14 cellular contexts compared by ENCODE assay signal in the genomic region with DNA sequence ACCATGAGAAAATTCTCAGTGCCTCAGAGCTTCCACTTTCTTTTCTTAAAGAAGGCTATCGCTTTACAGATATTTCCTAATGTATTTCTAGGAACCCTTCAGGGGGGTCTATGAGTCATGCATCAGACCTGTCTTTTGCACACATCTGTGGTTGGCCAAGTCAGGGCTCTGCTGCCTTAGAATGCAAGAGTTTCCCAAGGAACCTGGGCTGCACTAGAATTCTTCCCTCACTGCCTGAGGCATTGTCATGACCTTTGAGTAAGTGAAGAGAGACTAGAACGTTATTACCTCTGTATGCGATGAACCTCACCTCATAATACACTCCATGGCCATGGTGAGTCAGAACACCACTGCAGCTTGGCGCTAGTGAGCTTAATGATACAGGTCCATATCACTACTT.
A peak's percentile ranks its signal among the peaks of the same experiment; 100 is the strongest.
DNase-seq lines count a peak whose midpoint lies in the region; ATAC-seq, FAIRE-seq and TF ChIP-seq lines count a peak whose summit lies in the region.
"Had no signal": no experiment of that assay in that cellular context is flagged by ENCODE, and none has a peak within 500 bp of the region (broad histone marks: within the 10 kb centered on the region; RNA-seq: fewer than 3 reads in every experiment).

No MANE protein-coding gene starts in this region.

- H2BK15ac ChIP-seq in IMR-90 (ENCODE audit: low read depth, low read length), result no peak overlapping the region

- dilution Hi-C loops in IMR-90 (cut with HindIII; ENCODE audit: low sequenced_read_pairs, unreplicated experiment), result no loop called here

- TF ChIP-seq RAD21 in IMR-90 (IDR thresholded peaks at IDR 0.05; ENCODE audit: low read length), result no peak

- H3K18ac ChIP-seq in IMR-90 (ENCODE audit: low read depth, low read length), result no peak overlapping the region

- H3K4me2 ChIP-seq in IMR-90 (ENCODE audit: low read depth, low read length) (no peak overlapping the region), astrocyte (ENCODE audit: low read length) (peak overlapping the region; percentile 41)
- H3K4me2 ChIP-seq: GM23338 had no signal

- no peak overlapping the region for H4K5ac ChIP-seq in IMR-90 (ENCODE audit: low read depth, low read length)

- peaks cover 5% of the 10 kb centered on the region for H3K9me3 Mint-ChIP-seq in astrocyte (ENCODE audit: unreplicated experiment)

- no peaks in the 10 kb centered on the region for H3K4me1 ChIP-seq in IMR-90 (ENCODE audit: control insufficient read depth, insufficient read depth, low read length)
- no peaks in the 10 kb centered on the region for H3K4me1 ChIP-seq in astrocyte (ENCODE audit: insufficient read depth, low read length)
- no peaks in the 10 kb centered on the region for H3K4me1 ChIP-seq in thyroid gland

- H3K27me3 ChIP-seq in IMR-90 (ENCODE audit: control insufficient read depth, insufficient read depth, low read length) (no peaks in the 10 kb centered on the region), astrocyte (ENCODE audit: insufficient read depth, low read length) (no peaks in the 10 kb centered on the region), thyroid gland (no peaks in the 10 kb centered on the region)

- H3K9me1 ChIP-seq in IMR-90 (ENCODE audit: insufficient read depth, low read length), result no peaks in the 10 kb centered on the region

- TF ChIP-seq CTCF in AG09319 (IDR thresholded peaks at IDR 0.05; ENCODE audit: low read depth, low read length) (no peak), IMR-90 (conservative IDR thresholded peaks at IDR 0.05; ENCODE audit: low read depth, low read length) (no peak), astrocyte (IDR thresholded peaks at IDR 0.05; ENCODE audit: insufficient read depth, low read depth, low read length) (no peak), thyroid gland (IDR thresholded peaks at IDR 0.05) (no peak)

- FAIRE-seq in astrocyte (lab: Jason Lieb, UNC), result no peak

- no peaks in the 10 kb centered on the region for H3K27me3 Mint-ChIP-seq in astrocyte (ENCODE audit: low read depth, unreplicated experiment)
- H3K27me3 Mint-ChIP-seq: T-cell had no signal

- H4K8ac ChIP-seq in IMR-90 (ENCODE audit: low read depth in 2 of 2, low read length in 2 of 2), result no peak overlapping the region

- no peak overlapping the region for H3K4ac ChIP-seq in IMR-90 (ENCODE audit: low read depth, low read length)

- TF ChIP-seq POLR2A in IMR-90 (IDR thresholded peaks at IDR 0.05; ENCODE audit: low read depth, low read length), result no peak
- TF ChIP-seq POLR2A in thyroid gland (IDR thresholded peaks at IDR 0.05), result no peak

- no peak overlapping the region for H4K91ac ChIP-seq in IMR-90 (ENCODE audit: insufficient read depth, low read depth, low read length)

- H3K14ac ChIP-seq in IMR-90 (replicated peaks; ENCODE audit: low read depth, low read length), result no peak overlapping the region

- H3K4me3 ChIP-seq in IMR-90 (ENCODE audit: insufficient read depth, low read depth, low read length) (no peak overlapping the region), astrocyte (ENCODE audit: insufficient read depth, low read depth, low read length) (no peak overlapping the region), thyroid gland (replicated peaks in 1 of 3) (no peak overlapping the region)
- H3K4me3 ChIP-seq: GM23338 had no signal

- WGBS in IMR-90 (ENCODE audit: extremely low coverage in 2 of 2, insufficient read length in 1 of 2), 2 experiments, result no CpG with 5 or more reads among the region's 4 CpGs
- 93% methylated on average over 4 of the region's 4 CpGs for WGBS in thyroid gland, 2 donors

- H2AK9ac ChIP-seq in IMR-90 (replicated peaks; ENCODE audit: low read depth, low read length, poor library complexity), result no peak overlapping the region

- no peaks in the 10 kb centered on the region for H3K79me1 ChIP-seq in IMR-90 (ENCODE audit: low read depth in 1 of 2, low read length in 2 of 2)

- peak; percentile 86 for DNase-seq in AG09319 (ENCODE audit: extremely low read depth, low read depth)
- DNase-seq in IMR-90, result peak; percentile 73
- peak; percentile 97 for DNase-seq in astrocyte (ENCODE audit: low read depth)
- peak; percentile 98 for DNase-seq in iris pigment epithelial cell (ENCODE audit: low read depth)
- no peak for DNase-seq in thyroid gland
- DNase-seq: activated naive CD4-positive, alpha-beta T cell treated with Interleukin-2 at 50 U/mL for 16 hours; Kasumi-1; NCI-H510A treated with DMSO at 0.1 percent for 48 hours; retina; T-cell had no signal

- H2AFZ ChIP-seq in IMR-90 (replicated peaks; ENCODE audit: low read length, poor library complexity) (no peak overlapping the region), astrocyte (ENCODE audit: low read depth, low read length) (no peak overlapping the region)
- H2AFZ ChIP-seq: GM23338 had no signal

- H3K56ac ChIP-seq in IMR-90 (ENCODE audit: extremely low read depth, insufficient read depth, low read length), result no peak overlapping the region

- in situ Hi-C loops in IMR-90 (cut with MboI; ENCODE audit: low sequenced_read_pairs), result no loop called here

- BruUV-seq in IMR-90 (replicated peaks; lab: Mats Ljungman, UMichigan), result no TSS peak

- no peaks in the 10 kb centered on the region for H3K36me3 Mint-ChIP-seq in astrocyte (ENCODE audit: low read depth, unreplicated experiment)
- H3K36me3 Mint-ChIP-seq: T-cell had no signal

- H2BK5ac ChIP-seq in IMR-90 (ENCODE audit: low read depth, low read length, poor library complexity, severe bottlenecking), result no peak overlapping the region

- no peak overlapping the region for H3K27ac ChIP-seq in IMR-90 (ENCODE audit: insufficient read depth, low read length)
- peak overlapping the region; percentile 42 for H3K27ac ChIP-seq in astrocyte (ENCODE audit: low read depth, low read length)
- no peak overlapping the region for H3K27ac ChIP-seq in thyroid gland

- peaks cover 3% of the 10 kb centered on the region for H3K9me3 ChIP-seq in IMR-90 (ENCODE audit: control insufficient read depth, insufficient read depth, low read length)
- H3K9me3 ChIP-seq in astrocyte (ENCODE audit: insufficient read depth, low read depth, low read length), result no peaks in the 10 kb centered on the region
- no peaks in the 10 kb centered on the region for H3K9me3 ChIP-seq in thyroid gland

- no peak overlapping the region for H2BK120ac ChIP-seq in IMR-90 (ENCODE audit: low read depth, low read length)

- intact Hi-C loops in IMR-90 (cut with micrococcal nuclease) (no loop called here), thyroid gland (cut with DNase I) (no loop called here)

- no peak overlapping the region for H2BK20ac ChIP-seq in IMR-90 (ENCODE audit: low read depth, low read length)

- ATAC-seq in IMR-90 (ENCODE audit: low read depth) (no peak), HG03378 (IDR thresholded peaks at IDR 0.05; ENCODE audit: unreplicated experiment) (no peak), HG03175 (IDR thresholded peaks at IDR 0.05; ENCODE audit: unreplicated experiment) (no peak), GM21360 (IDR thresholded peaks at IDR 0.05; ENCODE audit: unreplicated experiment) (no peak)
- ATAC-seq: GM23338, T-cell had no signal

- H3K27ac Mint-ChIP-seq in astrocyte (ENCODE audit: unreplicated experiment), result peak overlapping the region; percentile 58
- H3K27ac Mint-ChIP-seq: GM23338, T-cell had no signal

- CTCF ChIA-PET in IMR-90 (lab: Yijun Ruan, JAX), result no interaction called here

- H3K79me2 ChIP-seq in astrocyte (ENCODE audit: insufficient read depth, low read length), result no peaks in the 10 kb centered on the region

- no peak overlapping the region for H3K23ac ChIP-seq in IMR-90 (ENCODE audit: low read depth, low read length)

- H3K4me3 Mint-ChIP-seq in astrocyte (ENCODE audit: unreplicated experiment), result no peak overlapping the region
- H3K4me3 Mint-ChIP-seq: GM23338, T-cell had no signal

- H4K20me1 ChIP-seq in IMR-90 (ENCODE audit: insufficient read depth, low read length) (no peaks in the 10 kb centered on the region), astrocyte (ENCODE audit: insufficient read depth, low read length) (no peaks in the 10 kb centered on the region)

- no peak overlapping the region for H3K9ac ChIP-seq in IMR-90 (ENCODE audit: low read depth, low read length)
- no peak overlapping the region for H3K9ac ChIP-seq in astrocyte (ENCODE audit: low read length)

- peaks cover 5% of the 10 kb centered on the region for H3K4me1 Mint-ChIP-seq in astrocyte (ENCODE audit: low read depth, unreplicated experiment)
- H3K4me1 Mint-ChIP-seq: GM23338, T-cell had no signal

- POLR2A ChIA-PET in IMR-90 (lab: Charles Lee; ENCODE audit: unreplicated experiment), result no interaction called here

- H3K36me3 ChIP-seq in IMR-90 (ENCODE audit: control insufficient read depth, insufficient read depth, low read length), result no peaks in the 10 kb centered on the region
- H3K36me3 ChIP-seq in astrocyte (ENCODE audit: insufficient read depth, low read length), result no peaks in the 10 kb centered on the region
- no peaks in the 10 kb centered on the region for H3K36me3 ChIP-seq in thyroid gland

- no peak overlapping the region for H2AK5ac ChIP-seq in IMR-90 (ENCODE audit: low read depth, low read length)

TF ChIP-seq in IMR-90, 13 proteins besides CTCF, POLR2A, EP300 and RAD21:
- TF ChIP-seq FOS (IDR thresholded peaks at IDR 0.05; ENCODE audit: low read depth, low read length), result 0 out of 2 replicates have a peak, but pooled peaks have one; percentile 4
- TF ChIP-seq, protein P1, sequence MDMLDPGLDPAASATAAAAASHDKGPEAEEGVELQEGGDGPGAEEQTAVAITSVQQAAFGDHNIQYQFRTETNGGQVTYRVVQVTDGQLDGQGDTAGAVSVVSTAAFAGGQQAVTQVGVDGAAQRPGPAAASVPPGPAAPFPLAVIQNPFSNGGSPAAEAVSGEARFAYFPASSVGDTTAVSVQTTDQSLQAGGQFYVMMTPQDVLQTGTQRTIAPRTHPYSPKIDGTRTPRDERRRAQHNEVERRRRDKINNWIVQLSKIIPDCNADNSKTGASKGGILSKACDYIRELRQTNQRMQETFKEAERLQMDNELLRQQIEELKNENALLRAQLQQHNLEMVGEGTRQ (IDR thresholded peaks at IDR 0.05; ENCODE audit: low read depth, low read length), result no peak
- TF ChIP-seq, protein P2, sequence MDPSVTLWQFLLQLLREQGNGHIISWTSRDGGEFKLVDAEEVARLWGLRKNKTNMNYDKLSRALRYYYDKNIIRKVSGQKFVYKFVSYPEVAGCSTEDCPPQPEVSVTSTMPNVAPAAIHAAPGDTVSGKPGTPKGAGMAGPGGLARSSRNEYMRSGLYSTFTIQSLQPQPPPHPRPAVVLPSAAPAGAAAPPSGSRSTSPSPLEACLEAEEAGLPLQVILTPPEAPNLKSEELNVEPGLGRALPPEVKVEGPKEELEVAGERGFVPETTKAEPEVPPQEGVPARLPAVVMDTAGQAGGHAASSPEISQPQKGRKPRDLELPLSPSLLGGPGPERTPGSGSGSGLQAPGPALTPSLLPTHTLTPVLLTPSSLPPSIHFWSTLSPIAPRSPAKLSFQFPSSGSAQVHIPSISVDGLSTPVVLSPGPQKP (IDR thresholded peaks at IDR 0.05; ENCODE audit: borderline replicate concordance, low read depth, low read length), result no peak
- no peak for TF ChIP-seq CHD1 (IDR thresholded peaks at IDR 0.05; ENCODE audit: low read depth, low read length)
- TF ChIP-seq RFX5 (IDR thresholded peaks at IDR 0.05; ENCODE audit: low read depth, low read length), result no peak
- no peak for TF ChIP-seq MXI1 (IDR thresholded peaks at IDR 0.05; ENCODE audit: borderline replicate concordance, low read depth, low read length)
- no peak for TF ChIP-seq SMC3 (IDR thresholded peaks at IDR 0.05; ENCODE audit: low read depth, low read length)
- no peak for TF ChIP-seq MAZ (IDR thresholded peaks at IDR 0.05; ENCODE audit: borderline replicate concordance, low read depth, low read length)

Comparison
In these comparisons a context has a peak if more than half of its experiments do, and no peak if none do; other contexts are left out.
1. DNase-seq: peak in AG09319 (single experiment), IMR-90 (single experiment), astrocyte (single experiment) and iris pigment epithelial cell (single experiment); none in thyroid gland (0 of 2).